Comparison of ENCODE assay signal across 20 cellular contexts in the genomic region with DNA sequence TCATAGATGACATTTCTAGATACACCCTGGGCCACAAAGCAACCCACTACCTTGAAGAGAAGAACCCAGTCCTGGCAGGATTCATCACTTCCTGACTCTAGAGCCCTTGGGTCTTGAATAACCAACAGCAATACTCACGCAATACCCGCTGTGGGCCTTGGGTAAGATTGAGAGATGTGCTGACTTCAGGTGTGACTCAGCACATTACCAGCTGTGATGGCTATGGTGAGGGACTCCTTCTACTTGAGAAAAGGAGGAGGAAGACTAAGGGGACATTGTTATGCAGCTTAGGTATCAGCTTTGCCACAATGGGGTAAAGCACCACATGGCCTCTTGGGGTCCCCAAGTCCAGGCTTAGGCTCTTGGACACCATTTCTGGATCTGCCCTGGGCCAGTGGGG.
DNase-seq lines count a peak whose midpoint lies in the region; FAIRE-seq and TF ChIP-seq lines count a peak whose summit lies in the region.
"Had no signal": no experiment of that assay in that cellular context is flagged by ENCODE, and none has a peak within 500 bp of the region (broad histone marks: within the 10 kb centered on the region; RNA-seq: fewer than 3 reads in every experiment).

No MANE protein-coding gene starts in this region.

- DNase-seq in AML-193 (lab: John Stamatoyannopoulos, UW) (peak; percentile 57 to 65), H54 (ENCODE audit: insufficient read length, low spot score) (no peak), SIG-M5 treated with dmso at 0.1 percent for 504 hours (lab: John Stamatoyannopoulos, UW; ENCODE audit: unreplicated experiment) (peak; percentile 70), fibroblast of peridontal ligament (ENCODE audit: extremely low read depth) (peak; percentile 8), NCI-H187 (lab: John Stamatoyannopoulos, UW) (no peak), germinal center (ENCODE audit: low spot score) (no peak), amniotic stem cell (lab: John Stamatoyannopoulos, UW) (no peak), NCI-H524 (lab: John Stamatoyannopoulos, UW) (no peak)
- DNase-seq: activated CD4-positive, alpha-beta T cell treated with anti-CD3 and anti-CD28 coated beads, Interleukin-2, amount 50 U/mL, for 48 hours; activated effector memory CD4-positive, alpha-beta T cell treated with anti-CD3 and anti-CD28 coated beads, Interleukin-2, amount 50 U/mL, for 16 hours; caudate nucleus; hypothalamus; left ventricle myocardium superior; natural killer cell; NCI-H2171 treated with DMSO at 0.1 percent for 48 hours; retina; stimulated activated CD4-positive, alpha-beta T cell treated with anti-CD3 and anti-CD28 coated beads, Interleukin-4, amount 100 ng/mL, for 24 hours; stimulated activated naive CD4-positive, alpha-beta T cell treated with Interleukin-2 at 50 U/mL for 16 hours; T-helper 17 cell had no signal

- no peak for TF ChIP-seq POLR2A in H54 (IDR thresholded peaks at IDR 0.05; ENCODE audit: low read depth, low read length)

- FAIRE-seq in H54 (lab: Jason Lieb, UNC), result peak; percentile 20
- FAIRE-seq: endometrium had no signal

Comparison
In these comparisons a context has a peak if more than half of its experiments do, and no peak if none do; other contexts are left out.
1. DNase-seq: peak in AML-193 (2 of 2), SIG-M5 treated with dmso at 0.1 percent for 504 hours (single experiment) and fibroblast of peridontal ligament (single experiment); none in H54 (single experiment), NCI-H187 (0 of 2), germinal center (single experiment), amniotic stem cell (single experiment) and NCI-H524 (0 of 2).